ENCODE assay signal across 11 cellular contexts in the genomic region with DNA sequence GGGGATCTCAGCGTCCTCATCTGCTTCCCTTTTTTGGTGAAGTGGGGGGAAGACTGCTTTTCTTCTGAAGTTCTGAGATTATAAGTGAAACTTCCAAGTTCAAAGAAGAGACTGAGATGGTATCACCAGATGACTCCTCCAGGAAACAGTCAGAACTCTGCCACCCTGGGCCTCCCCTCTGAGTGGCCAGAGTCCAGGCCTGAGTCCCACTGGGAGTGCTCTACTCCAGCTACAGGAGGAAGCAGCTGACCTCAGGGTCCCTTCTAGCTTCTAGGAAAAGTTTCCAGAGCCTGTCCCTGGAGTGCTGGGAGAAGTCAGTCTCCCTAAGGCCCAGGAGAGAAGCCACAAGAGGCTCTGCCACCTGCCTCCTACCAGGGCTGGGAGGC.
DNase-seq lines count a peak whose midpoint lies in the region; ATAC-seq and TF ChIP-seq lines count a peak whose summit lies in the region.
"Had no signal": no experiment of that assay in that cellular context is flagged by ENCODE, and none has a peak within 500 bp of the region (broad histone marks: within the 10 kb centered on the region; RNA-seq: fewer than 3 reads in every experiment).

No MANE protein-coding gene starts in this region.

- no peaks in the 10 kb centered on the region for H3K9me3 Mint-ChIP-seq in activated T-cell treated with anti-CD3 and anti-CD28 coated beads, Interleukin-2, amount 50 U/mL, for 4 hours
- H3K9me3 Mint-ChIP-seq: neural progenitor cell had no signal

- no peaks in the 10 kb centered on the region for H3K9me3 ChIP-seq in Loucy (ENCODE audit: insufficient read depth, low read depth, low read length)
- H3K9me3 ChIP-seq: MG63, thoracic aorta had no signal

- H3K9ac ChIP-seq in Loucy (ENCODE audit: low read depth, low read length, poor library complexity, severe bottlenecking): peak overlapping the region; percentile 38
- H3K9ac ChIP-seq: neural progenitor cell had no signal

- H3F3A ChIP-seq in Loucy (ENCODE audit: low read depth): no peaks in the 10 kb centered on the region

- peak overlapping the region; percentile 31 for H3K4me3 Mint-ChIP-seq in activated T-cell treated with anti-CD3 and anti-CD28 coated beads, Interleukin-2, amount 50 U/mL, for 4 hours

- ATAC-seq in activated T-cell treated with anti-CD3 and anti-CD28 coated beads, Interleukin-2, amount 50 U/mL, for 4 hours: no peak
- ATAC-seq in GM19328 (IDR thresholded peaks at IDR 0.05; ENCODE audit: unreplicated experiment): no peak

- H3K4me2 ChIP-seq in Loucy (ENCODE audit: low read depth, low read length, poor library complexity, severe bottlenecking): peak overlapping the region; percentile 51
- H3K4me2 ChIP-seq: neural progenitor cell had no signal

- H3K4me1 ChIP-seq in Loucy (ENCODE audit: insufficient read depth, low read length, poor library complexity, severe bottlenecking): peaks cover 55% of the 10 kb centered on the region

- H3K27me3 Mint-ChIP-seq in activated T-cell treated with anti-CD3 and anti-CD28 coated beads, Interleukin-2, amount 50 U/mL, for 4 hours (ENCODE audit: low read depth): no peaks in the 10 kb centered on the region

- no peak for DNase-seq in activated T-cell treated with anti-CD3 and anti-CD28 coated beads, Interleukin-2, amount 50 U/mL, for 4 hours
- no peak for DNase-seq in activated T-cell treated with anti-CD3 and anti-CD28 coated beads, Interleukin-2, amount 50 U/mL, for 1 hour
- DNase-seq in hepatic stellate cell (ENCODE audit: low spot score): peak; percentile 63
- DNase-seq in stimulated activated CD8-positive, alpha-beta memory T cell treated with anti-CD3 and anti-CD28 coated beads, Interleukin-4, amount 100 ng/mL, for 48 hours: peak; percentile 63
- no peak for DNase-seq in NCI-H345 treated with DMSO at 0.1 percent for 48 hours (lab: John Stamatoyannopoulos, UW; ENCODE audit: unreplicated experiment)
- no peak for DNase-seq in H7

- peaks cover 66% of the 10 kb centered on the region for H3K79me2 ChIP-seq in Loucy (ENCODE audit: insufficient read depth, low read length)

- H2AFZ ChIP-seq in Loucy (ENCODE audit: low read length): no peak overlapping the region
- H2AFZ ChIP-seq: neural progenitor cell had no signal

- H3K4me1 Mint-ChIP-seq in activated T-cell treated with anti-CD3 and anti-CD28 coated beads, Interleukin-2, amount 50 U/mL, for 4 hours (ENCODE audit: low read depth): peaks cover 22% of the 10 kb centered on the region

- H3K4me3 ChIP-seq in Loucy (ENCODE audit: low read length, poor library complexity, severe bottlenecking) (peak overlapping the region; percentile 36), H7 (ENCODE audit: insufficient read depth, low read depth, low read length) (no peak overlapping the region)
- H3K4me3 ChIP-seq: MG63, neural progenitor cell had no signal

- peaks cover 9% of the 10 kb centered on the region for H4K20me1 ChIP-seq in Loucy (ENCODE audit: insufficient read depth, low read length, poor library complexity, severe bottlenecking)

- TF ChIP-seq CTCF in Loucy (conservative IDR thresholded peaks at IDR 0.05; ENCODE audit: low read length): no peak

- no peaks in the 10 kb centered on the region for H3K27me3 ChIP-seq in Loucy (ENCODE audit: insufficient read depth, low read length, poor library complexity, severe bottlenecking)
- peaks cover 16% of the 10 kb centered on the region for H3K27me3 ChIP-seq in H7 (ENCODE audit: control insufficient read depth, insufficient read depth, low read length)
- H3K27me3 ChIP-seq: MG63 had no signal

- no peaks in the 10 kb centered on the region for H3K36me3 Mint-ChIP-seq in activated T-cell treated with anti-CD3 and anti-CD28 coated beads, Interleukin-2, amount 50 U/mL, for 4 hours (ENCODE audit: insufficient read depth)

- H3K36me3 ChIP-seq in Loucy (ENCODE audit: insufficient read depth, low read length) (no peaks in the 10 kb centered on the region), H7 (replicated peaks; ENCODE audit: control insufficient read depth, insufficient read depth, low read length) (no peaks in the 10 kb centered on the region)
- H3K36me3 ChIP-seq: MG63, neural progenitor cell, thoracic aorta had no signal

- H3K9me2 ChIP-seq in Loucy (replicated peaks; ENCODE audit: low read depth, low read length): no peaks in the 10 kb centered on the region

Comparison
In these comparisons a context has a peak if more than half of its experiments do, and no peak if none do; other contexts are left out.
1. DNase-seq: peak in hepatic stellate cell (single experiment) and stimulated activated CD8-positive, alpha-beta memory T cell treated with anti-CD3 and anti-CD28 coated beads, Interleukin-4, amount 100 ng/mL, for 48 hours (single experiment); none in activated T-cell treated with anti-CD3 and anti-CD28 coated beads, Interleukin-2, amount 50 U/mL, for 4 hours (single experiment), activated T-cell treated with anti-CD3 and anti-CD28 coated beads, Interleukin-2, amount 50 U/mL, for 1 hour (single experiment), NCI-H345 treated with DMSO at 0.1 percent for 48 hours (single experiment) and H7 (single experiment).